ENCODE assay signal across 8 cellular contexts in the genomic region with DNA sequence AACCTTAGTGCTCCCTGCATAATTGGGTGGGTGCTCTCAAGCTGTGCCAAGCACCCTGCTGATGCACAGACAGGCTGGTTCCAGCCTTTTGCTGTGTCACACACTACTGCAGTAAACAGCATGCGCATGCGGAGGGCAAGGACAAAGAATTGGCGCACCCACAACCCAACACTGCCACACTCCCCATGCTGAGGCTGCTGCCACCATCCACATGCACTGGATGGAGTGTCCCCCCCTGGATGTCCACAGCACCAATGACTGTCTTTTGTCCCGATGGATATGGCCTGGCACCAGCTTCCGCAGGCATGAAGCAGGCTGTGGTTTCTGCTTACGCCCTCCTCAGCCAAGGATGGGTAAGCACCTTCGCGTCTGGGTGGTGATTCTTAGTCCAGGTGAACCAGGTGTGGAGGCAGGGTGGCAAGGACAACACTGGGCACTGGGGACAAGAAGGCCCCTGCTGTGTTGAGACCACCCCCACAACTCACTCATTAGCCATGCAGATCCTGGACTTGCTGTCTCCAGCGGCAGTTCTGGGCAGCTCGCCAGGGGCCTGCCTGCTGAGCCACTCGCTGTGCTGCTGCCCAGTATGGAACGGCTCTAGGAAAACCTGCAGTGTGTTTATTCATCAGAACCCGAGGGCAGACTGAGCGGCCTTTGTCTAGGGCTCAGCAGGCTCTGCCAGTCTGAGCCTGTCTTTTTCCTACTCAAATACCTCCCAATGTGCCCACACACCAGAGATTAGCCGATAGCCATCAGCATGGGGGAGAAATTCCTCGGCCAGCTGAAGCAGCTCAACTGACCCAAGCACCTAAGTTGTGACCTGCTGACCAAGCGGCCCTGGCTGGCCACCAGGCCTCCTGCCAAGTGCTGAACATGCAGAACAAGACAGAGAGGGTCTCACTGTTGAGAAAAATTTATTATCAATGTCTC. TPM values are rescaled to one million over a fixed set of nuclear protein-coding genes. Genes with fewer than 3 reads are reported as not detected.
DNase-seq lines count a peak whose midpoint lies in the region; ATAC-seq, FAIRE-seq and TF ChIP-seq lines count a peak whose summit lies in the region.

No MANE protein-coding gene starts in this region.

- H3K36me3 ChIP-seq in GM12878 (ENCODE audit: control insufficient read depth in 2 of 2, insufficient read depth in 2 of 2, low read length in 1 of 2) (peaks cover 8 to 16% of the 10 kb centered on the region in 2 experiments; a peak in 3 of 4 replicates), testis (ENCODE audit: low read depth, missing control alignments) (no peaks in the 10 kb centered on the region)

- H3K79me2 ChIP-seq in GM12878 (ENCODE audit: control insufficient read depth, insufficient read depth, low read length): no peaks in the 10 kb centered on the region

- H3K9ac ChIP-seq in GM12878 (ENCODE audit: control insufficient read depth, insufficient read depth, low read length): no peak overlapping the region

- no peak for TF ChIP-seq EP300 in GM12878 (IDR thresholded peaks at IDR 0.05; ENCODE audit: borderline replicate concordance in 1 of 2, control insufficient read depth in 1 of 2, low read depth in 2 of 2, low read length in 2 of 2)

- ATAC-seq in GM12878: no peak
- ATAC-seq in GM18517 (IDR thresholded peaks at IDR 0.05; ENCODE audit: unreplicated experiment): no peak

- WGBS in GM12878 (ENCODE audit: insufficient coverage, insufficient replicate concordance, low lambda C conversion rate, missing lambda C conversion rate): 94% methylated on average over 17 of the region's 17 CpGs
- WGBS in testis, 2 donors: 65 to 78% methylated on average over 7 to 17 of the region's 17 CpGs

- CTCF ChIA-PET in GM12878 (lab: Yijun Ruan, JAX): no interaction called here

- FAIRE-seq in GM12878 (lab: Jason Lieb, UNC): no peak

- TF ChIP-seq RAD21 in GM12878 (IDR thresholded peaks at IDR 0.05; ENCODE audit: insufficient read depth, low read depth, low read length): no peak

- no peak overlapping the region for H2AFZ ChIP-seq in GM12878 (ENCODE audit: control insufficient read depth, low read depth, low read length)

- H3K27ac ChIP-seq in GM12878 (ENCODE audit: control insufficient read depth, insufficient read depth) (no peak overlapping the region), testis (peak overlapping the region in 1 of 2 donors; percentile 19)

- TF ChIP-seq POLR2A in GM12878 (IDR thresholded peaks at IDR 0.05; ENCODE audit: low read depth, low read length) (peak; percentile 45; the same call in 1 of the 2 replicates), testis (IDR thresholded peaks at IDR 0.05) (no peak)

- intact Hi-C loops in GM12878 (cut with micrococcal nuclease; ENCODE audit: unreplicated experiment) (no loop called here), testis (cut with DNase I; ENCODE audit: low total_unique reads) (no loop called here)

- no peaks in the 10 kb centered on the region for H3K9me3 ChIP-seq in GM12878 (replicated peaks; ENCODE audit: control insufficient read depth, insufficient read depth, low read length)
- no peaks in the 10 kb centered on the region for H3K9me3 ChIP-seq in testis

- no peak overlapping the region for H3K4me3 ChIP-seq in GM12878
- no peak overlapping the region for H3K4me3 ChIP-seq in testis

- RAD21 ChIA-PET in GM12878 (lab: Charles Lee; ENCODE audit: unreplicated experiment): no interaction called here

- POLR2A ChIA-PET in GM12878 (lab: Charles Lee): no interaction called here

- BruUV-seq in GM12878 (replicated peaks; lab: Mats Ljungman, UMichigan): no TSS peak

- TF ChIP-seq CTCF in GM12878 (IDR thresholded peaks at IDR 0.05 in 2 of 3, conservative IDR thresholded peaks at IDR 0.05 in 1 of 3; ENCODE audit: control insufficient read depth in 2 of 3, extremely low read depth in 1 of 3, insufficient read depth in 1 of 3, low read depth in 3 of 3, low read length in 3 of 3): no peak
- TF ChIP-seq CTCF in testis (IDR thresholded peaks at IDR 0.05): no peak

- H3K4me1 ChIP-seq in GM12878 (ENCODE audit: control insufficient read depth, insufficient read depth, low read length) (no peaks in the 10 kb centered on the region), testis (peaks cover 15% of the 10 kb centered on the region)

- no peaks in the 10 kb centered on the region for H3K27me3 ChIP-seq in GM12878 (replicated peaks in 1 of 2; ENCODE audit: control insufficient read depth in 2 of 2, insufficient read depth in 2 of 2, low read length in 1 of 2)
- no peaks in the 10 kb centered on the region for H3K27me3 ChIP-seq in testis

- no peak overlapping the region for H3K4me2 ChIP-seq in GM12878 (ENCODE audit: control insufficient read depth, insufficient read depth)

- SMC1A ChIA-PET in GM12878 (lab: Charles Lee; ENCODE audit: uncharacterized antibody, unreplicated experiment): no interaction called here

- H4K20me1 ChIP-seq in GM12878 (ENCODE audit: control insufficient read depth, insufficient read depth): no peaks in the 10 kb centered on the region

- DNase-seq in NCI-H146 treated with DMSO at 0.1 percent for 48 hours (lab: John Stamatoyannopoulos, UW; ENCODE audit: unreplicated experiment): peak; percentile 93
- DNase-seq in GM12878 (ENCODE audit: low read depth, low spot score): no peak
- peak; percentile 43 for DNase-seq in iPS-NIHi11 (ENCODE audit: low spot score)
- DNase-seq in testis: peak; percentile 91
- DNase-seq in activated CD4-positive, alpha-beta T cell treated with anti-CD3 and anti-CD28 coated beads for 48 hours: no peak
- DNase-seq in NCI-H1930 (lab: John Stamatoyannopoulos, UW): no peak
- DNase-seq in stimulated activated CD4-positive, alpha-beta T cell treated with anti-CD3 and anti-CD28 coated beads, Interleukin-4, amount 100 ng/mL, for 4 hours: no peak

- in situ Hi-C loops in GM12878 (cut with MboI): no loop called here

RNA-seq across cellular contexts. Expression of gene NAP1L4, which starts 8.2 kb away (rescaled TPM):
- total RNA-seq in GM12878 (2013; cell fraction: nucleolus; rRNA removed): 427 and 452 TPM in 2 replicates
- total RNA-seq in GM12878 (2014; rRNA removed) (103 and 107 TPM in 2 replicates), GM12878 (2014; rRNA removed; fragmentation: Illumina TruSeq; extraction: Trizol) (100 and 101 TPM in 2 replicates), GM12878 (2021) (128 and 130 TPM in 2 replicates), testis (100 to 1,000 TPM; 165 to 206 TPM)
- polyA plus RNA-seq in GM12878 (2011; ENCODE audit: low read depth): 48.1 TPM
- polyA plus RNA-seq in GM12878 (2011; rRNA removed) (100 and 159 TPM in 2 replicates), GM12878 (2014; fragmentation: Illumina TruSeq; extraction: Trizol) (127 and 140 TPM in 2 replicates), GM12878 (2014; fragmentation: Nextera tagmentation; extraction: Ambion mirVana) (10 to 100 TPM; 24.8 to 44.0 TPM), GM12878 (2014; rRNA removed) (121 TPM in 2 replicates), GM12878 (2016; fragmentation: Nextera tagmentation; extraction: Ambion mirVana) (100 to 1,000 TPM; 181 to 198 TPM), testis (ENCODE audit: insufficient read depth, low read depth, low replicate concordance) (208 TPM)
- 64.8 and 80.3 TPM in 2 replicates for polyA plus RNA-seq in GM12878 (2011; cell fraction: cytosol; rRNA removed)
- 141 and 157 TPM in 2 replicates for polyA plus RNA-seq in GM12878 (2011; cell fraction: nucleus; rRNA removed)
- 71.3 and 83.1 TPM in 2 replicates for polyA plus RNA-seq in GM12878 (2012)
- 62.6 and 97.0 TPM in 2 replicates for polyA minus RNA-seq in GM12878 (2011; rRNA and poly(A)+ RNA removed)
- 28.8 and 30.2 TPM in 2 replicates for polyA minus RNA-seq in GM12878 (2011; cell fraction: cytosol; rRNA and poly(A)+ RNA removed)
- polyA minus RNA-seq in GM12878 (2011; cell fraction: nucleus; rRNA and poly(A)+ RNA removed): 52.5 and 71.7 TPM in 2 replicates

RNA-seq across cellular contexts. Expression of gene CARS1, which starts 56.9 kb away (rescaled TPM):
- total RNA-seq in GM12878 (2013; cell fraction: nucleolus; rRNA removed): 82.2 and 99.9 TPM in 2 replicates
- total RNA-seq in GM12878 (2014; rRNA removed): 42.2 and 44.1 TPM in 2 replicates
- total RNA-seq in GM12878 (2014; rRNA removed; fragmentation: Illumina TruSeq; extraction: Trizol): 32.9 and 33.9 TPM in 2 replicates
- 49.2 TPM in 2 replicates for total RNA-seq in GM12878 (2021)
- polyA plus RNA-seq in GM12878 (2011; ENCODE audit: low read depth): 31.3 TPM
- 51.4 and 60.6 TPM in 2 replicates for polyA plus RNA-seq in GM12878 (2011; rRNA removed)
- 43.0 and 45.6 TPM in 2 replicates for polyA plus RNA-seq in GM12878 (2011; cell fraction: cytosol; rRNA removed)
- 128 and 145 TPM in 2 replicates for polyA plus RNA-seq in GM12878 (2011; cell fraction: nucleus; rRNA removed)
- 44.0 and 47.5 TPM in 2 replicates for polyA plus RNA-seq in GM12878 (2012)
- 35.7 and 42.9 TPM in 2 replicates for polyA plus RNA-seq in GM12878 (2014; fragmentation: Illumina TruSeq; extraction: Trizol)
- polyA plus RNA-seq in GM12878 (2014; fragmentation: Nextera tagmentation; extraction: Ambion mirVana): 10 to 100 TPM in 1 of 2 experiments, 1 to 10 TPM in 1; 7.8 to 19.7 TPM
- 51.0 and 52.5 TPM in 2 replicates for polyA plus RNA-seq in GM12878 (2014; rRNA removed)
- 10 to 100 TPM; 48.6 to 51.7 TPM for polyA plus RNA-seq in GM12878 (2016; fragmentation: Nextera tagmentation; extraction: Ambion mirVana)
- 41.5 and 48.6 TPM in 2 replicates for polyA minus RNA-seq in GM12878 (2011; rRNA and poly(A)+ RNA removed)
- 16.4 and 20.3 TPM in 2 replicates for polyA minus RNA-seq in GM12878 (2011; cell fraction: cytosol; rRNA and poly(A)+ RNA removed)
- polyA minus RNA-seq in GM12878 (2011; cell fraction: nucleus; rRNA and poly(A)+ RNA removed): 46.5 and 65.3 TPM in 2 replicates
- total RNA-seq in testis: 10 to 100 TPM; 34.8 to 43.8 TPM
- polyA plus RNA-seq in testis (ENCODE audit: insufficient read depth, low read depth, low replicate concordance): 48.2 TPM

Comparison
In these comparisons a context has a peak if more than half of its experiments do, and no peak if none do; other contexts are left out.
1. DNase-seq: peak in NCI-H146 treated with DMSO at 0.1 percent for 48 hours (single experiment), iPS-NIHi11 (single experiment) and testis (single experiment); none in GM12878 (single experiment), activated CD4-positive, alpha-beta T cell treated with anti-CD3 and anti-CD28 coated beads for 48 hours (single experiment), NCI-H1930 (0 of 2) and stimulated activated CD4-positive, alpha-beta T cell treated with anti-CD3 and anti-CD28 coated beads, Interleukin-4, amount 100 ng/mL, for 4 hours (0 of 2).